Comparison of ENCODE assay signal across 34 cellular contexts in the genomic region with DNA sequence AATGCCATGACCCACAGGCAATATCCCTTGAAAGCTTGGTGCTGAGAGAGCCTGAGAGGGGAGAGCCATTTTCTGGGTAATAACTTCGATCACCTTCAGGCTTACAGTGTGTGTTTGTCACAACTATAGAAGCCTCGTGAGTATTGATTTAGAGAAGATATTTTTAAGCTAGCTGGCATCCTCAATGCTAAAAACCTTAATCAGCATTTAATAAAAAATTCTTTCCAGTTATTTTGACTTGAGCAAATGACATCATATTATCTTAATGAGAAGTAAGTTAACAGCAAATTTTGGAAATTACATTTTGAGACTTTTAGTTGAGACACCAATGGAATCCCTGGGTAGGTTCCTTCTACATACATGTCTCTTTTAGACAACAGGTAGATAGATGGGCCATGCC.
"Had no signal": no experiment of that assay in that cellular context is flagged by ENCODE, and none has a peak within 500 bp of the region (broad histone marks: within the 10 kb centered on the region; RNA-seq: fewer than 3 reads in every experiment).

No MANE protein-coding gene starts in this region.

- H3K36me3 ChIP-seq: MG63 had no signal

- DNase-seq: Karpas-422, MG63, MM.1S, MV-4-11, NCI-H1048, NCI-H1092, NCI-H1092 treated with DMSO at 0.1 percent for 48 hours, NCI-H1105, NCI-H1105 treated with DMSO at 0.1 percent for 48 hours, NCI-H1417, NCI-H1417 treated with DMSO at 0.1 percent for 48 hours, NCI-H1436, NCI-H1436 treated with DMSO at 0.1 percent for 48 hours, NCI-H146, NCI-H1694, NCI-H1694 treated with DMSO at 0.1 percent for 48 hours, NCI-H187, NCI-H187 treated with DMSO at 0.1 percent for 48 hours, NCI-H1930, NCI-H2029, NCI-H2029 treated with DMSO at 0.1 percent for 48 hours, NCI-H2081, NCI-H2081 treated with DMSO at 0.1 percent for 48 hours, NCI-H2107, NCI-H2171, NCI-H2171 treated with DMSO at 0.1 percent for 48 hours, NCI-H2227 treated with DMSO at 0.1 percent for 48 hours, NCI-H226, NCI-H345, NCI-H446, NCI-H446 treated with DMSO at 0.1 percent for 48 hours, NCI-H510A, NCI-H510A treated with DMSO at 0.1 percent for 48 hours, NCI-H524 had no signal

- H3K9me3 ChIP-seq: MG63 had no signal

- H3K4me3 ChIP-seq: MG63 had no signal

- H3K27me3 ChIP-seq: MG63 had no signal
